In the genomic region with DNA sequence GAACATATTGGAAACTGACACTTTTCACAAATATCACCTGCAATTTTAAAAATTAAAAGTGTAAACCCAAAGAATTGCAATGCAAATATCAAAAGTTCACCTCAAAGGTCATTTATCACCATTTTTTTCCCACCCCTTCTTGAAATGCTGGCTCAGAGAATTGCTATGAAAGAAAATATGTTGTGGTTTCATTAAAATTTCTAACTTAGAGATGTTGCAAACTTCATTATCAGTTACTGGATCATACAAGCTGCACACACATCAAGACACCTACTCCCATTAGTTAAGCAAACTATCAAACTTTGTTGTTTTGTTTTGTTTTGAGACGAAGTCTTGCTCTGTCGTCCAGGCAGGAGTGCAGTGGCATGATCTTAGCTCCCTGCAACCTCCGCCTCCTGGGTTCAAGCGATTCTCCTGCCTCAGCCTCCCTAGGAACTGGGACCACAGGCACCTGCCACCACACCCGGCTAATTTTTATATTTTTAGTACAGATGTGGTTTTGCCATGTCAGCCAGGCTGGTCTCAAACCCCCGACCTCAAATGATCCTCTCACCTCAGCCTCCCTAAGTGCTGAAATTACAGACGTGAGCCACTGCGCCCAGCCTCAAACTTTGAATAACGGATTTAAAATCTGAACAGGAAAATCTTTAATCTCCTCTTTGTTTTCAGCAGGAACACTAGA, we compare ENCODE assay signal across 11 cellular contexts. TPM values are rescaled to one million over a fixed set of nuclear protein-coding genes. Genes with fewer than 3 reads are reported as not detected.
A peak's percentile ranks its signal among the peaks of the same experiment; 100 is the strongest.
DNase-seq lines count a peak whose midpoint lies in the region; ATAC-seq, FAIRE-seq and TF ChIP-seq lines count a peak whose summit lies in the region.
"Had no signal": no experiment of that assay in that cellular context is flagged by ENCODE, and none has a peak within 500 bp of the region (broad histone marks: within the 10 kb centered on the region; RNA-seq: fewer than 3 reads in every experiment).

No MANE protein-coding gene starts in this region.

- no peak for TF ChIP-seq CTCF in A549 (IDR thresholded peaks at IDR 0.05)
- TF ChIP-seq CTCF in HCT116 (IDR thresholded peaks at IDR 0.05 in 2 of 3, conservative IDR thresholded peaks at IDR 0.05 in 1 of 3; ENCODE audit: borderline replicate concordance in 1 of 3, insufficient read depth in 1 of 3, low read depth in 2 of 3, low read length in 2 of 3): no peak
- no peak for TF ChIP-seq CTCF in activated CD8-positive, alpha-beta T cell treated with anti-CD3 and anti-CD28 coated beads for 36 hours (IDR thresholded peaks at IDR 0.05)
- TF ChIP-seq CTCF in keratinocyte (optimal IDR thresholded peaks at IDR 0.05 in 1 of 3, IDR thresholded peaks at IDR 0.05 in 1 of 3, conservative IDR thresholded peaks at IDR 0.05 in 1 of 3; ENCODE audit: extremely low read depth in 1 of 3, insufficient read depth in 2 of 3, low read length in 3 of 3): no peak

- peak overlapping the region; percentile 69 for H3K9ac ChIP-seq in HCT116 (ENCODE audit: low read length)
- H3K9ac ChIP-seq in keratinocyte (ENCODE audit: control insufficient read depth, extremely low read depth, insufficient read depth, low read length): peak overlapping the region; percentile 2

- no peak for TF ChIP-seq RAD21 in A549 (conservative IDR thresholded peaks at IDR 0.05 in 1 of 2, IDR thresholded peaks at IDR 0.05 in 1 of 2)
- TF ChIP-seq RAD21 in HCT116 (IDR thresholded peaks at IDR 0.05; ENCODE audit: low read depth): no peak

- H3K9me1 ChIP-seq in keratinocyte (ENCODE audit: control insufficient read depth, extremely low read depth, insufficient read depth, low read length): no peaks in the 10 kb centered on the region

- WGBS in A549 (ENCODE audit: missing lambda C conversion rate): 83% methylated on average over 9 of the region's 9 CpGs

- H3K4me1 ChIP-seq in A549 (peaks cover 25% of the 10 kb centered on the region), HCT116 (ENCODE audit: control insufficient read depth in 1 of 2, insufficient read depth in 2 of 2, low read length in 2 of 2) (peaks cover 89 to 100% of the 10 kb centered on the region in 2 experiments), keratinocyte (ENCODE audit: control insufficient read depth, extremely low read depth, insufficient read depth, low read length) (peaks cover 38% of the 10 kb centered on the region)

- H3K27me3 ChIP-seq in HCT116 (ENCODE audit: insufficient read depth, low read length) (no peaks in the 10 kb centered on the region), keratinocyte (ENCODE audit: control insufficient read depth, extremely low read depth, insufficient read depth, low read length) (no peaks in the 10 kb centered on the region)

- H3K27ac ChIP-seq in A549 (peak overlapping the region; percentile 39 to 78), HCT116 (ENCODE audit: low read depth, low read length) (peak overlapping the region; percentile 99), keratinocyte (ENCODE audit: control insufficient read depth, insufficient read depth, low read length) (peak overlapping the region; percentile 44)

- no TSS peak for BruUV-seq in HCT116 (replicated peaks; lab: Mats Ljungman, UMichigan)

- H2AFZ ChIP-seq in HCT116 (ENCODE audit: low read depth, low read length, poor library complexity, severe bottlenecking): no peak overlapping the region
- no peak overlapping the region for H2AFZ ChIP-seq in keratinocyte (ENCODE audit: control insufficient read depth, low read length)

- H3K9me2 ChIP-seq in HCT116 (ENCODE audit: insufficient read depth): no peaks in the 10 kb centered on the region

- no peak for TF ChIP-seq EP300 in A549 (IDR thresholded peaks at IDR 0.05)

- dilution Hi-C loops in keratinocyte (cut with MboI; ENCODE audit: extremely low pct_ligation_motif_present, low sequenced_read_pairs): no loop called here

- intact Hi-C loops in HCT116 (cut with micrococcal nuclease) (loop anchor here (2.0 kb wide), 1 partner anchor 44 kb away; no protein-coding TSS in a partner anchor), cardiac septum (cut with DNase I) (no loop called here), Right ventricle myocardium inferior (cut with DNase I) (no loop called here)
- intact Hi-C loops in activated CD8-positive, alpha-beta T cell treated with anti-CD3 and anti-CD28 coated beads for 36 hours (cut with micrococcal nuclease): loop anchor here (2.0 to 5.0 kb wide), 2 partner anchors 34 to 43 kb away; no protein-coding TSS in a partner anchor

- DNase-seq in A549 (ENCODE audit: low read depth in 1 of 2, low spot score in 1 of 2): no peak
- no peak for DNase-seq in HCT116 (ENCODE audit: low read depth, low spot score)
- no peak for DNase-seq in activated CD8-positive, alpha-beta T cell treated with anti-CD3 and anti-CD28 coated beads for 36 hours
- DNase-seq in keratinocyte (ENCODE audit: low read depth, low spot score): no peak
- no peak for DNase-seq in effector CD4-positive, alpha-beta T cell
- DNase-seq in cardiac septum (ENCODE audit: low spot score): no peak
- DNase-seq in Right ventricle myocardium inferior (ENCODE audit: missing footprints): no peak
- DNase-seq: activated gamma-delta T cell treated with Interleukin-2 at 50 U/mL for 16 hours, NCI-H2081 treated with DMSO at 0.1 percent for 48 hours had no signal

- H3K4me1 Mint-ChIP-seq in activated CD8-positive, alpha-beta T cell treated with anti-CD3 and anti-CD28 coated beads for 36 hours (ENCODE audit: low read depth): peaks cover 57% of the 10 kb centered on the region

- POLR2A ChIA-PET in A549 (lab: Yijun Ruan, JAX) (no interaction called here), HCT116 (lab: Charles Lee) (interaction anchor here (1.0 to 2.9 kb wide), 5 partner anchors 9 to 21 kb away, joined by 3 to 17 read pairs (median 13); no protein-coding TSS in a partner anchor)
- POLR2A ChIA-PET in activated CD8-positive, alpha-beta T cell treated with anti-CD3 and anti-CD28 coated beads for 36 hours (lab: Charles Lee): interaction anchor here (1.1 to 4.0 kb wide), 5 partner anchors 9 to 36 kb away, joined by 5 to 22 read pairs (median 7); partner anchors contain the start of gene STK39

- TF ChIP-seq POLR2A in A549 (IDR thresholded peaks at IDR 0.05; ENCODE audit: low read length): no peak
- TF ChIP-seq POLR2A in HCT116 (IDR thresholded peaks at IDR 0.05; ENCODE audit: borderline replicate concordance, extremely low read depth, insufficient read depth, insufficient read length): no peak

- RAD21 ChIA-PET in HCT116 (lab: Charles Lee; ENCODE audit: low non-redundant PET in 1 of 2, low total read pairs in 2 of 2, uncharacterized antibody in 2 of 2, unreplicated experiment in 2 of 2): no interaction called here

- H3K79me2 ChIP-seq in HCT116 (ENCODE audit: insufficient read depth, low read length) (peaks cover 98% of the 10 kb centered on the region), keratinocyte (ENCODE audit: control insufficient read depth, insufficient read depth, low read length) (peaks cover 6% of the 10 kb centered on the region)

- H3K27ac Mint-ChIP-seq in activated CD8-positive, alpha-beta T cell treated with anti-CD3 and anti-CD28 coated beads for 36 hours: peak overlapping the region; percentile 79

- H3K27me3 Mint-ChIP-seq in activated CD8-positive, alpha-beta T cell treated with anti-CD3 and anti-CD28 coated beads for 36 hours: no peaks in the 10 kb centered on the region

- peak overlapping the region; percentile 58 for H3K4me3 Mint-ChIP-seq in activated CD8-positive, alpha-beta T cell treated with anti-CD3 and anti-CD28 coated beads for 36 hours

- FAIRE-seq in A549 (lab: Jason Lieb, UNC): no peak
- FAIRE-seq in keratinocyte (lab: Jason Lieb, UNC): no peak

- no peaks in the 10 kb centered on the region for H3K9me3 ChIP-seq in A549
- no peaks in the 10 kb centered on the region for H3K9me3 ChIP-seq in HCT116 (ENCODE audit: control insufficient read depth in 1 of 2, insufficient read depth in 1 of 2, low read depth in 1 of 2, low read length in 2 of 2)
- no peaks in the 10 kb centered on the region for H3K9me3 ChIP-seq in keratinocyte (ENCODE audit: control insufficient read depth, low read depth, low read length)

- H4K20me1 ChIP-seq in HCT116 (ENCODE audit: insufficient read depth) (no peaks in the 10 kb centered on the region), keratinocyte (ENCODE audit: control insufficient read depth, extremely low read depth, insufficient read depth, low read length) (no peaks in the 10 kb centered on the region)

- peaks cover 16% of the 10 kb centered on the region for H3K36me3 Mint-ChIP-seq in activated CD8-positive, alpha-beta T cell treated with anti-CD3 and anti-CD28 coated beads for 36 hours (ENCODE audit: low read depth)

- H3K4me3 ChIP-seq in A549 (no peak overlapping the region), HCT116 (replicated peaks in 1 of 2; ENCODE audit: low read depth in 1 of 2, low read length in 2 of 2) (peak overlapping the region in 1 of 2 experiments; percentile 29; a peak in 2 of 4 replicates), keratinocyte (ENCODE audit: control insufficient read depth in 2 of 3, extremely low read depth in 1 of 3, insufficient read depth in 2 of 3, low read depth in 1 of 3, low read length in 3 of 3) (peak overlapping the region in 1 of 3 experiments; percentile 34)
- H3K4me3 ChIP-seq: lung had no signal

- H3K9me3 Mint-ChIP-seq in activated CD8-positive, alpha-beta T cell treated with anti-CD3 and anti-CD28 coated beads for 36 hours: no peaks in the 10 kb centered on the region

- no peak for ATAC-seq in A549
- no peak for ATAC-seq in HCT116
- ATAC-seq in activated CD8-positive, alpha-beta T cell treated with anti-CD3 and anti-CD28 coated beads for 36 hours: no peak
- no peak for ATAC-seq in GM19397 (IDR thresholded peaks at IDR 0.05; ENCODE audit: unreplicated experiment)
- no peak for ATAC-seq in Right ventricle myocardium inferior

- H3K4me2 ChIP-seq in A549: peak overlapping the region; percentile 59
- H3K4me2 ChIP-seq in HCT116 (ENCODE audit: low read length): peak overlapping the region; percentile 64
- H3K4me2 ChIP-seq in keratinocyte (ENCODE audit: control insufficient read depth, extremely low read depth, insufficient read depth, low read depth, low read length): peak overlapping the region; percentile 67

- H3K36me3 ChIP-seq in HCT116 (ENCODE audit: control insufficient read depth in 1 of 2, insufficient read depth in 2 of 2, low read length in 2 of 2) (peaks cover 0 to 4% of the 10 kb centered on the region in 2 experiments; a peak in 1 of 4 replicates), keratinocyte (ENCODE audit: control insufficient read depth in 2 of 2, extremely low read depth in 1 of 2, insufficient read depth in 2 of 2, low read length in 2 of 2) (peaks cover 0 to 4% of the 10 kb centered on the region in 2 experiments)

- CTCF ChIA-PET in A549 (lab: Yijun Ruan, JAX): no interaction called here
- CTCF ChIA-PET in HCT116 (lab: Charles Lee): no interaction called here
- CTCF ChIA-PET in activated CD8-positive, alpha-beta T cell treated with anti-CD3 and anti-CD28 coated beads for 36 hours (lab: Charles Lee): interaction anchor here (1.1 to 1.9 kb wide), 2 partner anchors 9 to 15 kb away, joined by 3 to 7 read pairs; no protein-coding TSS in a partner anchor

RNA-seq across cellular contexts. Expression of gene STK39, which starts 37.0 kb away (rescaled TPM):
- polyA plus RNA-seq in A549 (2011; rRNA removed): 17.9 and 27.2 TPM in 2 replicates
- polyA plus RNA-seq in A549 (2012; cell fraction: cytosol; rRNA removed): 5.1 and 5.5 TPM in 2 replicates
- polyA plus RNA-seq in A549 (2012; cell fraction: nucleus; rRNA removed): 2.0 and 4.6 TPM in 2 replicates
- polyA plus RNA-seq in A549 (2017; fragmentation: RNase III; extraction: RNeasy Plus Mini Kit Qiagen cat#74134 plus additional on column Dnase treatment): 11.2 to 14.2 TPM (median 14.1 TPM) in 3 replicates
- 7.4 and 7.6 TPM in 2 replicates for polyA minus RNA-seq in A549 (2011; rRNA and poly(A)+ RNA removed)
- total RNA-seq in HCT116 (2021; ENCODE audit: unreplicated experiment): 118 TPM
- polyA plus RNA-seq in HCT116 (2012): 62.6 and 81.7 TPM in 2 replicates
- 10 to 100 TPM; 32.8 to 33.9 TPM for total RNA-seq in activated CD8-positive, alpha-beta T cell treated with anti-CD3 and anti-CD28 coated beads for 36 hours
- polyA plus RNA-seq in keratinocyte: 10.5 to 20.7 TPM (median 14.0 TPM) in 3 replicates
- polyA plus RNA-seq in keratinocyte (2011; ENCODE audit: low read depth): 7.3 TPM
- 10.2 and 15.7 TPM in 2 replicates for polyA plus RNA-seq in keratinocyte (2011; cell fraction: cytosol; rRNA removed)
- 8.6 and 11.3 TPM in 2 replicates for polyA plus RNA-seq in keratinocyte (2011; cell fraction: nucleus; rRNA removed)
- polyA plus RNA-seq in keratinocyte (2012; ENCODE audit: low replicate concordance): 11.1 and 16.7 TPM in 2 replicates
- 4.3 to 12.8 TPM (median 5.0 TPM) in 3 replicates for polyA minus RNA-seq in keratinocyte
- 6.3 TPM for polyA minus RNA-seq in keratinocyte (2011; cell fraction: cytosol; rRNA and poly(A)+ RNA removed)
- 7.0 and 15.6 TPM in 2 replicates for polyA minus RNA-seq in keratinocyte (2011; cell fraction: nucleus; rRNA and poly(A)+ RNA removed)
- total RNA-seq in cardiac septum: 24.6 TPM
- 17.7 TPM for total RNA-seq in Right ventricle myocardium inferior

Comparison
In these comparisons a context has a peak if more than half of its experiments do, and no peak if none do; other contexts are left out.
1. H3K27ac ChIP-seq: peak in every context shown above with its lines; median percentile 99 in HCT116; 58 in A549; 44 in keratinocyte.
2. intact Hi-C loops: an anchor here in HCT116 (2.0 kb wide) and activated CD8-positive, alpha-beta T cell treated with anti-CD3 and anti-CD28 coated beads for 36 hours (2.0 to 5.0 kb wide); none called in cardiac septum and Right ventricle myocardium inferior.